ENCODE assay signal across 12 cellular contexts in the genomic region with DNA sequence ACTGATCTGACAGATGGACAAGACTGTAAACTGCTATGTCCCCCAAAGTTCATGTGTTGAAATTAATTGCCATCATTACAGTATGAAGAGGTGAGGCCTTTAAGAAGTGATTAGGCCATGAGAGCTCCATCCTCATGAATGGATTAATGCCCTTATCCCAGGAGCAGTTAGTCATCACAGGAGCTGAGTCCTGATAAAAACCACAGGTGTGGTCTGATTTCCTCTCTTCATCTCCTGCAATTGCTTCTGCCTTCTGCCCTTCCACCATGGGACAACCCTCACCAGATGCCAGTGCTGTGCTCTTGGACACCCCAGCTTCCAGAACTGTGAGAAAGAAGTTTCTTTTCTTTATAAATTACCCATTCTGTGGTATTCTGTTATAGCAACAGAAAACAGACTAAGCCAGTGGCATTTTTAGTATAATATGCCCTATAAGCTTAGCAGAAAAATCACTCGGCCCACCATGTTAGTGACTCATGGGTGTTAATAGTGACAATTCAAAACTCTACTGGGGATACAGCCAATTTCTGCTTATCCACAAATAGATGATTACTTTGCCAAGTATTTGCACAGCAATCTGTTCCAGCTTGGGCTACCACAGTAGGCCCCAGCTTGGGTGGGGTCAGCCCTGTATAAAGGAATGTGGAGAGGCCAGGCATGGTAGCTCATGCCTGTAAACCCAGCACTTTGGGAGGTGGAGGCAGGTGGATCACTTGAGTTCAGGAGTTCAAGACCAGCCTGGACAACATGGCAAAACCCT.
DNase-seq lines count a peak whose midpoint lies in the region; ATAC-seq, FAIRE-seq and TF ChIP-seq lines count a peak whose summit lies in the region.
"Had no signal": no experiment of that assay in that cellular context is flagged by ENCODE, and none has a peak within 500 bp of the region (broad histone marks: within the 10 kb centered on the region; RNA-seq: fewer than 3 reads in every experiment).

No MANE protein-coding gene starts in this region.

- no peaks in the 10 kb centered on the region for H3K4me1 ChIP-seq in mucosa of descending colon (ENCODE audit: low read depth)
- H3K4me1 ChIP-seq: thyroid gland had no signal

- POLR2A ChIA-PET in BJ (lab: Charles Lee) = no interaction called here

- CTCF ChIA-PET in BJ (lab: Yijun Ruan, JAX) = interaction anchor here (1.0 to 1.5 kb wide), 2 partner anchors 16 to 91 kb away, joined by 4 to 7 read pairs; no protein-coding TSS in a partner anchor

- intact Hi-C loops in mucosa of descending colon (cut with DNase I, micrococcal nuclease) = no loop called here

- H3K36me3 ChIP-seq in BJ (ENCODE audit: control insufficient read depth, insufficient read depth, low read length) (no peaks in the 10 kb centered on the region), mucosa of descending colon (ENCODE audit: low read depth) (no peaks in the 10 kb centered on the region)
- H3K36me3 ChIP-seq: thyroid gland had no signal

- TF ChIP-seq CTCF in BJ (IDR thresholded peaks at IDR 0.05; ENCODE audit: insufficient read depth, low read depth, low read length) = no peak
- TF ChIP-seq CTCF in cardiac fibroblast (IDR thresholded peaks at IDR 0.05; ENCODE audit: low read depth, low read length) = no peak
- no peak for TF ChIP-seq CTCF in mucosa of descending colon (IDR thresholded peaks at IDR 0.05)

- H3K27me3 ChIP-seq in BJ (ENCODE audit: control insufficient read depth, insufficient read depth, low read length) = 0 out of 2 replicates have a peak, but pooled peaks cover 2% of the 10 kb centered on the region
- H3K27me3 ChIP-seq: thyroid gland had no signal

- FAIRE-seq in GM12891 (lab: Jason Lieb, UNC) = no peak

- H3K4me3 ChIP-seq in BJ (ENCODE audit: low read depth, low read length) (no peak overlapping the region), cardiac fibroblast (replicated peaks in 1 of 2; ENCODE audit: low read depth in 2 of 2, low read length in 2 of 2) (no peak overlapping the region), mucosa of descending colon (no peak overlapping the region)
- H3K4me3 ChIP-seq: thyroid gland had no signal

- no peaks in the 10 kb centered on the region for H3K9me3 ChIP-seq in mucosa of descending colon
- H3K9me3 ChIP-seq: thyroid gland had no signal

- ATAC-seq in mucosa of descending colon = peak; percentile 67

- TF ChIP-seq POLR2A in GM12891 (IDR thresholded peaks at IDR 0.05; ENCODE audit: low read depth, low read length) = no peak

- DNase-seq in BJ (ENCODE audit: low read depth) = peak; percentile 79
- DNase-seq in M059J (ENCODE audit: low read depth) = peak; percentile 90
- peak; percentile 83 to 87 for DNase-seq in cardiac fibroblast (ENCODE audit: low read depth in 2 of 2)
- no peak for DNase-seq in mucosa of descending colon
- DNase-seq in GM12891 (ENCODE audit: insufficient read length, low spot score) = no peak
- no peak for DNase-seq in NCI-H526 treated with DMSO at 0.1 percent for 48 hours (lab: John Stamatoyannopoulos, UW)
- no peak for DNase-seq in activated effector memory CD4-positive, alpha-beta T cell treated with Interleukin-2 at 50 U/mL for 16 hours
- no peak for DNase-seq in NCI-H526 (lab: John Stamatoyannopoulos, UW)
- DNase-seq: kidney glomerular epithelial cell, NCI-H1092 treated with DMSO at 0.1 percent for 48 hours, T-helper 2 cell had no signal

TF ChIP-seq in GM12891, 5 proteins besides CTCF, POLR2A, EP300 and RAD21:
- TF ChIP-seq POLR2AphosphoS5 (IDR thresholded peaks at IDR 0.05; ENCODE audit: low read depth, low read length) = no peak
- TF ChIP-seq SPI1 (IDR thresholded peaks at IDR 0.05; ENCODE audit: low read depth, low read length) = no peak
- no peak for TF ChIP-seq PAX5 (IDR thresholded peaks at IDR 0.05; ENCODE audit: insufficient read depth, low read length, severe bottlenecking)
- no peak for TF ChIP-seq POU2F2 (IDR thresholded peaks at IDR 0.05; ENCODE audit: low read depth, low read length)
- TF ChIP-seq TAF1 (IDR thresholded peaks at IDR 0.05; ENCODE audit: low read depth, low read length) = no peak
TF ChIP-seq in GM12891: peak in this region for 0.

Comparison
In these comparisons a context has a peak if more than half of its experiments do, and no peak if none do; other contexts are left out.
1. DNase-seq: peak in BJ (single experiment), M059J (single experiment) and cardiac fibroblast (2 of 2); none in mucosa of descending colon (0 of 3), GM12891 (single experiment), NCI-H526 treated with DMSO at 0.1 percent for 48 hours (single experiment), activated effector memory CD4-positive, alpha-beta T cell treated with Interleukin-2 at 50 U/mL for 16 hours (single experiment) and NCI-H526 (0 of 2).